Comparison of ENCODE assay signal across 10 cellular contexts in genomic region chr11:12598330-12599256, GRCh38.
DNase-seq lines count a peak whose midpoint lies in the region; ATAC-seq, FAIRE-seq and TF ChIP-seq lines count a peak whose summit lies in the region.
"Had no signal": no experiment of that assay in that cellular context is flagged by ENCODE, and none has a peak within 500 bp of the region (broad histone marks: within the 10 kb centered on the region; RNA-seq: fewer than 3 reads in every experiment).

No MANE protein-coding gene starts in this region.

- intact Hi-C loops in Panc1 (cut with micrococcal nuclease; ENCODE audit: unreplicated experiment), result no loop called here
- intact Hi-C loops in endothelial cell of umbilical vein (cut with micrococcal nuclease), result loop anchor here (1.0 to 5.0 kb wide), 5 partner anchors 163 to 290 kb away; no protein-coding TSS in a partner anchor
- intact Hi-C loops in sciatic nerve (cut with DNase I), result no loop called here
- intact Hi-C loops in natural killer cell (cut with micrococcal nuclease), result loop anchor here (5.0 kb wide), 1 partner anchor 294 kb away; no protein-coding TSS in a partner anchor

- H3K27me3 ChIP-seq in Panc1 (ENCODE audit: control insufficient read depth, insufficient read depth, low read length), result no peaks in the 10 kb centered on the region
- peaks cover 0 to 2% of the 10 kb centered on the region in 2 experiments for H3K27me3 ChIP-seq in endothelial cell of umbilical vein (ENCODE audit: control insufficient read depth in 2 of 2, insufficient read depth in 2 of 2, low read length in 2 of 2)

- H3K4me1 ChIP-seq in Panc1 (ENCODE audit: control insufficient read depth, insufficient read depth, low read length) (no peaks in the 10 kb centered on the region), endothelial cell of umbilical vein (ENCODE audit: control insufficient read depth, extremely low read depth, insufficient read depth, low read length) (peaks cover 7% of the 10 kb centered on the region)

- H3K27me3 Mint-ChIP-seq in natural killer cell (ENCODE audit: low read depth in 2 of 2), result peaks cover 4 to 28% of the 10 kb centered on the region in 2 donors

- no peak for TF ChIP-seq POLR2A in endothelial cell of umbilical vein (IDR thresholded peaks at IDR 0.05; ENCODE audit: low read depth, low read length)
- no peak for TF ChIP-seq POLR2A in H54 (IDR thresholded peaks at IDR 0.05; ENCODE audit: low read depth, low read length)

- DNase-seq in NCI-H510A treated with DMSO at 0.1 percent for 48 hours (lab: John Stamatoyannopoulos, UW) (peak; percentile 13), NCI-H510A (lab: John Stamatoyannopoulos, UW) (no peak), Panc1 (ENCODE audit: low read depth, low spot score) (no peak), endothelial cell of umbilical vein (ENCODE audit: low read depth, low spot score) (peak; percentile 38), sciatic nerve (ENCODE audit: low spot score) (no peak), natural killer cell (no peak), H54 (ENCODE audit: insufficient read length, low spot score) (no peak)
- DNase-seq: activated gamma-delta T cell had no signal

- POLR2A ChIA-PET in Panc1 (lab: Charles Lee), result no interaction called here
- POLR2A ChIA-PET in endothelial cell of umbilical vein (lab: Charles Lee), result interaction anchor here (0.7 kb wide), 1 partner anchor 174 kb away, joined by 3 read pairs; no protein-coding TSS in a partner anchor

- no peak overlapping the region for H2AFZ ChIP-seq in endothelial cell of umbilical vein (ENCODE audit: low read depth, low read length)

- H4K20me1 ChIP-seq in endothelial cell of umbilical vein (replicated peaks; ENCODE audit: control insufficient read depth, extremely low read depth, insufficient read depth, low read length), result no peaks in the 10 kb centered on the region

- H3K4me1 Mint-ChIP-seq in natural killer cell, result peaks cover 5 to 6% of the 10 kb centered on the region in 2 donors

- H3K4me3 ChIP-seq in Panc1 (ENCODE audit: low read depth in 2 of 2, low read length in 2 of 2) (no peak overlapping the region), endothelial cell of umbilical vein (replicated peaks in 1 of 3; ENCODE audit: insufficient read depth in 1 of 3, low read depth in 1 of 3, low read length in 3 of 3) (no peak overlapping the region)

- BruUV-seq in Panc1 (replicated peaks; lab: Mats Ljungman, UMichigan), result no TSS peak
- BruUV-seq in endothelial cell of umbilical vein (replicated peaks; lab: Mats Ljungman, UMichigan), result no TSS peak

- in situ Hi-C loops in Panc1 (cut with HindIII; ENCODE audit: low pct_unique_long_range_greater_than_20kb, low sequenced_read_pairs), result no loop called here

- no peaks in the 10 kb centered on the region for H3K9me3 Mint-ChIP-seq in natural killer cell

- no peak overlapping the region for H3K4me2 ChIP-seq in endothelial cell of umbilical vein (ENCODE audit: insufficient read depth, low read length)

- CTCF ChIA-PET in Panc1 (lab: Charles Lee) (interaction anchor here (1.0 kb wide), 1 partner anchor 290 kb away, joined by 6 read pairs; no protein-coding TSS in a partner anchor), endothelial cell of umbilical vein (lab: Charles Lee) (interaction anchor here (0.6 to 2.6 kb wide), 26 partner anchors 8 to 310 kb away, joined by 3 to 53 read pairs (median 5); partner anchors contain the start of gene TEAD1)

- H3K36me3 Mint-ChIP-seq in natural killer cell, result no peaks in the 10 kb centered on the region

- FAIRE-seq in endothelial cell of umbilical vein (lab: Jason Lieb, UNC) (no peak), H54 (lab: Jason Lieb, UNC) (no peak)
- FAIRE-seq: G401.6 had no signal

- TF ChIP-seq CTCF in Panc1 (IDR thresholded peaks at IDR 0.05) (no peak), endothelial cell of umbilical vein (IDR thresholded peaks at IDR 0.05; ENCODE audit: extremely low read depth in 1 of 2, insufficient read depth in 1 of 2, low read depth in 1 of 2, low read length in 2 of 2) (no peak), natural killer cell (IDR thresholded peaks at IDR 0.05) (no peak)

- H3K9me1 ChIP-seq in endothelial cell of umbilical vein (replicated peaks; ENCODE audit: control insufficient read depth, extremely low read depth, insufficient read depth, low read length), result no peaks in the 10 kb centered on the region

- H3K36me3 ChIP-seq in Panc1 (ENCODE audit: control insufficient read depth, insufficient read depth, low read length), result no peaks in the 10 kb centered on the region
- H3K36me3 ChIP-seq in endothelial cell of umbilical vein (ENCODE audit: control insufficient read depth in 2 of 2, extremely low read depth in 1 of 2, insufficient read depth in 2 of 2, low read length in 2 of 2), result no peaks in the 10 kb centered on the region

- H3K27ac Mint-ChIP-seq in natural killer cell, result no peak overlapping the region

- H3K9me3 ChIP-seq in Panc1 (ENCODE audit: control insufficient read depth, insufficient read depth, low read depth, low read length) (no peaks in the 10 kb centered on the region), endothelial cell of umbilical vein (replicated peaks; ENCODE audit: control insufficient read depth, insufficient read depth, low read length) (no peaks in the 10 kb centered on the region)

- ATAC-seq in Panc1 (peak; percentile 56), sciatic nerve (peak; percentile 86), natural killer cell (no peak), GM19324 (IDR thresholded peaks at IDR 0.05; ENCODE audit: low FRiP score, unreplicated experiment) (no peak)

- H3K4me3 Mint-ChIP-seq in natural killer cell, result no peak overlapping the region

- no peaks in the 10 kb centered on the region for H3K79me2 ChIP-seq in endothelial cell of umbilical vein (ENCODE audit: control insufficient read depth, insufficient read depth, low read length)

- dilution Hi-C loops in endothelial cell of umbilical vein (cut with MboI; ENCODE audit: extremely low pct_ligation_motif_present, low sequenced_read_pairs), result no loop called here

- no peak overlapping the region for H3K9ac ChIP-seq in endothelial cell of umbilical vein (replicated peaks; ENCODE audit: extremely low read depth, insufficient read depth, low read length)

- H3K27ac ChIP-seq in Panc1 (ENCODE audit: low read length) (no peak overlapping the region), endothelial cell of umbilical vein (ENCODE audit: insufficient read depth, low read depth, low read length) (no peak overlapping the region)

TF ChIP-seq in endothelial cell of umbilical vein, 7 proteins besides CTCF, POLR2A, EP300 and RAD21:
- peak; percentile 35 for TF ChIP-seq GATA2 (IDR thresholded peaks at IDR 0.05; ENCODE audit: insufficient read depth, insufficient read length, low read depth, low read length)
- no peak for TF ChIP-seq EZH2 (IDR thresholded peaks at IDR 0.05; ENCODE audit: borderline replicate concordance, low read depth, low read length, severe bottlenecking)
- no peak for TF ChIP-seq MYC (IDR thresholded peaks at IDR 0.05; ENCODE audit: low read depth, low read length)

Comparison
In these comparisons a context has a peak if more than half of its experiments do, and no peak if none do; other contexts are left out.
1. DNase-seq: peak in NCI-H510A treated with DMSO at 0.1 percent for 48 hours (single experiment) and endothelial cell of umbilical vein (single experiment); none in NCI-H510A (single experiment), Panc1 (single experiment), sciatic nerve (single experiment), natural killer cell (single experiment) and H54 (single experiment).
2. ATAC-seq: peak in Panc1 (single experiment) and sciatic nerve (single experiment); none in natural killer cell (0 of 3) and GM19324 (single experiment).
3. intact Hi-C loops: an anchor here in endothelial cell of umbilical vein (1.0 to 5.0 kb wide) and natural killer cell (5.0 kb wide); none called in Panc1 and sciatic nerve.